ENCODE assay signal across 25 cellular contexts in the genomic region with DNA sequence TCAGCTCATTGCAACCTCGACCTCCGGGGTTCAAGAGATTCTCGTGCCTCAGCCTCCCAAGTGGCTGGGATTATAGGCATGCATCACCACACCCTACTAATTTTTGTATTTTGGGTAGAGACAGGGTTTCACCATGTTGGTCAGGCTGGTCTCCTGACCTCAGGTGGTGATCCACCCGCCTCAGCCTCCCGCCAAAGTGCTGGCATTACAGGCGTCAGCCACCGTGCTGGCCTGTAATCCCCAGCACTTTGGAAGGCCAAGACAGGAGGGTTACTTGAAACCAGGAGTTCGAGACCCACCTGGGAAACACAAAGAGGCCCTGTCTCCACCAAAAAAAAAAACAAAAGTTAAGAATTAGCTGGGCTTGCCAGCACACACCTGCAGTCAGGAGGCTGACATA. TPM values are rescaled to one million over a fixed set of nuclear protein-coding genes. Genes with fewer than 3 reads are reported as not detected.
DNase-seq lines count a peak whose midpoint lies in the region; ATAC-seq, FAIRE-seq and TF ChIP-seq lines count a peak whose summit lies in the region.
"Had no signal": no experiment of that assay in that cellular context is flagged by ENCODE, and none has a peak within 500 bp of the region (broad histone marks: within the 10 kb centered on the region; RNA-seq: fewer than 3 reads in every experiment).

No MANE protein-coding gene starts in this region.

- H4K91ac ChIP-seq in trophoblast cell (ENCODE audit: low read depth, low read length), result no peak overlapping the region

- no peaks in the 10 kb centered on the region for H3K79me1 ChIP-seq in trophoblast cell (ENCODE audit: low read length)

- H3K79me2 ChIP-seq in OCI-LY1 (ENCODE audit: insufficient read depth, low read length) (peaks cover 100% of the 10 kb centered on the region), K562 (ENCODE audit: control insufficient read depth, insufficient read depth, low read length) (peaks cover 97% of the 10 kb centered on the region), trophoblast cell (ENCODE audit: control insufficient read depth, insufficient read depth, low read length, poor library complexity) (peaks cover 19% of the 10 kb centered on the region)

- no peak for ATAC-seq in CD4-positive, alpha-beta T cell (ENCODE audit: poor library complexity)
- ATAC-seq in K562 (no peak), GM18858 (IDR thresholded peaks at IDR 0.05; ENCODE audit: unreplicated experiment) (no peak), GM21367 (IDR thresholded peaks at IDR 0.05; ENCODE audit: unreplicated experiment) (no peak)

- CTCF ChIA-PET in CD4-positive, alpha-beta T cell (lab: Charles Lee), result no interaction called here
- CTCF ChIA-PET in K562 (lab: Yijun Ruan, JAX; ENCODE audit: low intra/inter-chr PET ratio), result interaction anchor here (0.5 kb wide), 1 partner anchor 10 kb away, joined by 5 read pairs; no protein-coding TSS in a partner anchor

- H3K23ac ChIP-seq in trophoblast cell (ENCODE audit: low read length), result no peak overlapping the region

- no peak overlapping the region for H2BK120ac ChIP-seq in trophoblast cell (ENCODE audit: insufficient read depth, low read length, poor library complexity)

- H2BK5ac ChIP-seq in trophoblast cell (ENCODE audit: low read depth, low read length, poor library complexity), result no peak overlapping the region

- no peak overlapping the region for H4K12ac ChIP-seq in trophoblast cell (ENCODE audit: low read depth, low read length)

- no peak overlapping the region for H3K18ac ChIP-seq in trophoblast cell (ENCODE audit: low read length)

- intact Hi-C loops in CD4-positive, alpha-beta T cell (cut with DNase I, micrococcal nuclease), result no loop called here
- intact Hi-C loops in K562 (cut with micrococcal nuclease), result no loop called here

- no peaks in the 10 kb centered on the region for H3K9me2 ChIP-seq in OCI-LY1 (ENCODE audit: low read depth, low read length)

- peak; percentile 15 for FAIRE-seq in K562 (lab: Jason Lieb, UNC)
- FAIRE-seq: GM12892, GM19239 had no signal

- H3K9ac ChIP-seq in OCI-LY1 (ENCODE audit: low read length) (no peak overlapping the region), K562 (ENCODE audit: insufficient read depth in 1 of 2, low read depth in 2 of 2, low read length in 2 of 2) (no peak overlapping the region), trophoblast cell (ENCODE audit: low read length) (no peak overlapping the region)
- H3K9ac ChIP-seq: GM23248 had no signal

- H3K27me3 ChIP-seq in CD4-positive, alpha-beta T cell (ENCODE audit: control insufficient read depth, insufficient read depth, low read length), result no peaks in the 10 kb centered on the region
- H3K27me3 ChIP-seq in OCI-LY1 (ENCODE audit: insufficient read depth, low read length) (no peaks in the 10 kb centered on the region), K562 (ENCODE audit: control insufficient read depth in 2 of 2, insufficient read depth in 2 of 2, low read length in 2 of 2) (no peaks in the 10 kb centered on the region), trophoblast cell (ENCODE audit: insufficient read depth, low read length) (no peaks in the 10 kb centered on the region)
- H3K27me3 ChIP-seq: Peyer's patch had no signal

- no peak overlapping the region for H3K27ac ChIP-seq in CD4-positive, alpha-beta T cell (ENCODE audit: low read depth, low read length)
- H3K27ac ChIP-seq in OCI-LY1 (ENCODE audit: low read depth, low read length, poor library complexity, severe bottlenecking) (peak overlapping the region; percentile 45), K562 (ENCODE audit: extremely low read depth, low read depth, low read length) (no peak overlapping the region), trophoblast cell (ENCODE audit: low read depth, low read length) (no peak overlapping the region)
- H3K27ac ChIP-seq: C4-2B, GM23248, Peyer's patch, SK-N-MC had no signal

- H3K14ac ChIP-seq in trophoblast cell (ENCODE audit: low read length), result no peak overlapping the region

- H3K9me1 ChIP-seq in K562 (ENCODE audit: control insufficient read depth, insufficient read depth, low read length), result no peaks in the 10 kb centered on the region

- no peak for DNase-seq in CD4-positive, alpha-beta T cell
- no peak for DNase-seq in K562 (ENCODE audit: extremely low read depth in 1 of 4, low spot score in 3 of 4)
- no peak for DNase-seq in trophoblast cell
- no peak for DNase-seq in HK-2 (ENCODE audit: unreplicated experiment)
- DNase-seq: Calu3, GF-D8, GM23248, H7, NCI-H1048, NCI-H1694, NCI-H2081, NCI-H2227 treated with DMSO at 0.1 percent for 48 hours, NCI-H526 treated with DMSO at 0.1 percent for 48 hours, OCI-M1, Peyer's patch, SIG-M5, SW 1271 had no signal

- H3K27me3 Mint-ChIP-seq in CD4-positive, alpha-beta T cell, result no peaks in the 10 kb centered on the region
- H3K27me3 Mint-ChIP-seq: IgD-negative memory B cell had no signal

- no TSS peak for BruUV-seq in K562 (replicated peaks; lab: Mats Ljungman, UMichigan)

- H4K20me1 ChIP-seq in OCI-LY1 (ENCODE audit: insufficient read depth, low read length) (no peaks in the 10 kb centered on the region), K562 (replicated peaks; ENCODE audit: control insufficient read depth, insufficient read depth, low read length) (no peaks in the 10 kb centered on the region; the same call in 1 of the 2 replicates)

- H3K36me3 ChIP-seq in OCI-LY1 (ENCODE audit: insufficient read depth, low read length) (peaks cover 22% of the 10 kb centered on the region), K562 (ENCODE audit: control insufficient read depth, insufficient read depth, low read length) (peaks cover 17% of the 10 kb centered on the region), trophoblast cell (ENCODE audit: control insufficient read depth in 1 of 2, insufficient read depth in 2 of 2, low read length in 2 of 2) (peaks cover 2% of the 10 kb centered on the region in 2 experiments)
- H3K36me3 ChIP-seq: Peyer's patch had no signal

- no peak overlapping the region for H3K4me2 ChIP-seq in OCI-LY1 (ENCODE audit: low read length)
- H3K4me2 ChIP-seq in K562 (ENCODE audit: insufficient read depth, low read length), result no peak overlapping the region
- H3K4me2 ChIP-seq in trophoblast cell (ENCODE audit: low read length), result no peak overlapping the region

- TF ChIP-seq POLR2A in K562 (conservative IDR thresholded peaks at IDR 0.05), result no peak

- TF ChIP-seq RAD21 in K562 (CRISPR knock-in tag; conservative IDR thresholded peaks at IDR 0.05 in 1 of 2, IDR thresholded peaks at IDR 0.05 in 1 of 2), result no peak

- no peaks in the 10 kb centered on the region for H3F3A ChIP-seq in OCI-LY1 (ENCODE audit: insufficient read depth, low read length)

- no peaks in the 10 kb centered on the region for H3K9me3 Mint-ChIP-seq in CD4-positive, alpha-beta T cell

- in situ Hi-C loops in K562 (cut with MboI), result no loop called here

- no peak overlapping the region for H4K8ac ChIP-seq in trophoblast cell (ENCODE audit: low read depth, low read length)

- POLR2A ChIA-PET in CD4-positive, alpha-beta T cell (lab: Charles Lee), result interaction anchor here (0.5 kb wide), 1 partner anchor 1559 kb away, joined by 3 read pairs; no protein-coding TSS in a partner anchor
- POLR2A ChIA-PET in K562 (lab: Yijun Ruan, JAX), result no interaction called here

- no peak overlapping the region for H3K4me3 Mint-ChIP-seq in CD4-positive, alpha-beta T cell
- H3K4me3 Mint-ChIP-seq: IgD-negative memory B cell had no signal

- TF ChIP-seq CTCF in CD4-positive, alpha-beta T cell (IDR thresholded peaks at IDR 0.05), result no peak
- TF ChIP-seq CTCF in OCI-LY1 (IDR thresholded peaks at IDR 0.05; ENCODE audit: low read length), result no peak
- no peak for TF ChIP-seq CTCF in K562 (IDR thresholded peaks at IDR 0.05 in 2 of 3, conservative IDR thresholded peaks at IDR 0.05 in 1 of 3; ENCODE audit: insufficient read depth in 2 of 3, low read depth in 1 of 3, low read length in 3 of 3)

- peak overlapping the region; percentile 57 for H3K4ac ChIP-seq in trophoblast cell (ENCODE audit: low read depth, low read length)

- H3K9me3 ChIP-seq in CD4-positive, alpha-beta T cell (ENCODE audit: control insufficient read depth, low read length), result no peaks in the 10 kb centered on the region
- H3K9me3 ChIP-seq in OCI-LY1 (ENCODE audit: low read length) (no peaks in the 10 kb centered on the region), K562 (replicated peaks; ENCODE audit: control insufficient read depth, insufficient read depth, low read depth, low read length) (no peaks in the 10 kb centered on the region), trophoblast cell (ENCODE audit: insufficient read depth, low read depth, low read length) (no peaks in the 10 kb centered on the region)
- H3K9me3 ChIP-seq: Peyer's patch had no signal

- 98% methylated on average over 5 of the region's 8 CpGs for WGBS in K562 (ENCODE audit: insufficient coverage, low coverage, missing lambda C conversion rate)
- no CpG with 5 or more reads among the region's 8 CpGs for WGBS in trophoblast cell (ENCODE audit: extremely low coverage, insufficient coverage, insufficient read length)

- H2BK12ac ChIP-seq in trophoblast cell (ENCODE audit: low read length), result no peak overlapping the region

- H3K4me3 ChIP-seq in OCI-LY1 (ENCODE audit: low read depth, low read length, poor library complexity, severe bottlenecking) (no peak overlapping the region), K562 (no peak overlapping the region), trophoblast cell (ENCODE audit: low read depth, low read length) (no peak overlapping the region)
- H3K4me3 ChIP-seq: GM23248, Peyer's patch, SK-N-MC had no signal

- H3K4me1 Mint-ChIP-seq in CD4-positive, alpha-beta T cell (ENCODE audit: low read depth), result peaks cover 70% of the 10 kb centered on the region

- H2AK5ac ChIP-seq in trophoblast cell (ENCODE audit: low read length), result no peak overlapping the region

- H3K4me1 ChIP-seq in OCI-LY1 (ENCODE audit: insufficient read depth, low read length, severe bottlenecking), result peaks cover 45% of the 10 kb centered on the region
- peaks cover 5 to 8% of the 10 kb centered on the region in 2 experiments; a peak in 4 of 5 replicates for H3K4me1 ChIP-seq in K562 (replicated peaks in 1 of 2; ENCODE audit: control insufficient read depth in 2 of 2, insufficient read depth in 2 of 2, low read length in 2 of 2)
- H3K4me1 ChIP-seq in trophoblast cell (ENCODE audit: control insufficient read depth in 1 of 2, insufficient read depth in 2 of 2, low read length in 2 of 2), result no peaks in the 10 kb centered on the region

- peak overlapping the region; percentile 55 for H3K27ac Mint-ChIP-seq in CD4-positive, alpha-beta T cell

- H2AFZ ChIP-seq in OCI-LY1 (ENCODE audit: low read length) (no peak overlapping the region), K562 (ENCODE audit: low read depth, low read length) (no peak overlapping the region), trophoblast cell (ENCODE audit: insufficient read depth, low read length, poor library complexity) (no peak overlapping the region)
- H2AFZ ChIP-seq: GM23248 had no signal

- peaks cover 44% of the 10 kb centered on the region for H3K36me3 Mint-ChIP-seq in CD4-positive, alpha-beta T cell (ENCODE audit: low read depth)

- TF ChIP-seq EP300 in K562 (IDR thresholded peaks at IDR 0.05; ENCODE audit: low read length), result no peak

RNA-seq across cellular contexts. Expression of a gene that starts 18.5 kb away (rescaled TPM):
- total RNA-seq in CD4-positive, alpha-beta T cell, result 100 to 1,000 TPM; 137 to 138 TPM
- 203 and 710 TPM in 2 replicates for total RNA-seq in K562 (2011; cell fraction: chromatin; rRNA removed; ENCODE audit: low replicate concordance)
- 62.7 and 117 TPM in 2 replicates for total RNA-seq in K562 (2011; cell fraction: nucleolus; rRNA removed)
- 187 and 292 TPM in 2 replicates for total RNA-seq in K562 (2011; cell fraction: nucleoplasm; rRNA removed)
- total RNA-seq in K562 (2014; rRNA removed) (61.8 and 61.9 TPM in 2 replicates), K562 (2014; rRNA removed; fragmentation: Illumina TruSeq; extraction: Trizol) (98.7 and 111 TPM in 2 replicates), K562 (2015; rRNA removed; fragmentation: Illumina TruSeq; extraction: Trizol) (89.9 and 94.3 TPM in 2 replicates), K562 (2021) (67.8 and 73.6 TPM in 2 replicates)
- polyA plus RNA-seq in K562 (2011; rRNA removed) (69.1 and 82.1 TPM in 2 replicates), K562 (2014; fragmentation: Illumina TruSeq; extraction: Trizol) (83.8 and 108 TPM in 2 replicates), K562 (2014; fragmentation: Nextera tagmentation; extraction: Ambion mirVana) (10 to 100 TPM; 19.8 to 38.7 TPM), K562 (2014; rRNA removed) (48.3 and 54.1 TPM in 2 replicates)
- polyA plus RNA-seq in K562 (2011; cell fraction: cytosol; rRNA removed), result 24.1 and 44.7 TPM in 2 replicates
- polyA plus RNA-seq in K562 (2011; cell fraction: nucleus; rRNA removed), result 109 and 150 TPM in 2 replicates
- 46.1 and 63.7 TPM in 2 replicates for polyA plus RNA-seq in K562 (2012)
- 252 and 297 TPM in 2 replicates for polyA minus RNA-seq in K562 (2011; rRNA and poly(A)+ RNA removed)
- polyA minus RNA-seq in K562 (2011; cell fraction: cytosol; rRNA and poly(A)+ RNA removed), result 70.3 and 94.8 TPM in 2 replicates
- polyA minus RNA-seq in K562 (2011; cell fraction: nucleus; rRNA and poly(A)+ RNA removed), result 139 and 212 TPM in 2 replicates
- 57.1 and 59.1 TPM in 2 replicates for polyA plus RNA-seq in trophoblast cell (2013)
